ENCODE assay signal across 1 cellular context in the genomic region with DNA sequence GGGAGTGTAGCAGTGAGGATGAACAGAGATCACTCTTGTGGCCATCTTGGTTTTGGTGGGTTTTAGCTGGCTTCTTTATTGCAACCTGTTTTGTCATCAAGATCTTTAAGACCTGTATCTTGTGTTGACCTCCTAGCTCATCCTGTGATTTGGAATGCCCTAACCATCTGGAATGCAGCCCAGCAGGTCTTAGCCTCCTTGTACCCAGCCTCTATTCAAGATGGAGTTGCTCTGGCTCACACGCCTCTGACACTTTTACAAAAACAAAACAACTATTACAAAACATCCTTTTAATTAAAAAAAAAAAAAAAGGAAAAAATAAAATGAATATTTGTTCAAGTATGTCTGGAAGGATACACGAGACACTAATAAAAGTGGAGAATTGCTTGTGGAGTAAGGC.
TF ChIP-seq lines count a peak whose summit lies in the region.

No MANE protein-coding gene starts in this region.

TF ChIP-seq in WTC11, 78 proteins besides CTCF, POLR2A, EP300 and RAD21 (continued from another document):
- TF ChIP-seq, protein P1, sequence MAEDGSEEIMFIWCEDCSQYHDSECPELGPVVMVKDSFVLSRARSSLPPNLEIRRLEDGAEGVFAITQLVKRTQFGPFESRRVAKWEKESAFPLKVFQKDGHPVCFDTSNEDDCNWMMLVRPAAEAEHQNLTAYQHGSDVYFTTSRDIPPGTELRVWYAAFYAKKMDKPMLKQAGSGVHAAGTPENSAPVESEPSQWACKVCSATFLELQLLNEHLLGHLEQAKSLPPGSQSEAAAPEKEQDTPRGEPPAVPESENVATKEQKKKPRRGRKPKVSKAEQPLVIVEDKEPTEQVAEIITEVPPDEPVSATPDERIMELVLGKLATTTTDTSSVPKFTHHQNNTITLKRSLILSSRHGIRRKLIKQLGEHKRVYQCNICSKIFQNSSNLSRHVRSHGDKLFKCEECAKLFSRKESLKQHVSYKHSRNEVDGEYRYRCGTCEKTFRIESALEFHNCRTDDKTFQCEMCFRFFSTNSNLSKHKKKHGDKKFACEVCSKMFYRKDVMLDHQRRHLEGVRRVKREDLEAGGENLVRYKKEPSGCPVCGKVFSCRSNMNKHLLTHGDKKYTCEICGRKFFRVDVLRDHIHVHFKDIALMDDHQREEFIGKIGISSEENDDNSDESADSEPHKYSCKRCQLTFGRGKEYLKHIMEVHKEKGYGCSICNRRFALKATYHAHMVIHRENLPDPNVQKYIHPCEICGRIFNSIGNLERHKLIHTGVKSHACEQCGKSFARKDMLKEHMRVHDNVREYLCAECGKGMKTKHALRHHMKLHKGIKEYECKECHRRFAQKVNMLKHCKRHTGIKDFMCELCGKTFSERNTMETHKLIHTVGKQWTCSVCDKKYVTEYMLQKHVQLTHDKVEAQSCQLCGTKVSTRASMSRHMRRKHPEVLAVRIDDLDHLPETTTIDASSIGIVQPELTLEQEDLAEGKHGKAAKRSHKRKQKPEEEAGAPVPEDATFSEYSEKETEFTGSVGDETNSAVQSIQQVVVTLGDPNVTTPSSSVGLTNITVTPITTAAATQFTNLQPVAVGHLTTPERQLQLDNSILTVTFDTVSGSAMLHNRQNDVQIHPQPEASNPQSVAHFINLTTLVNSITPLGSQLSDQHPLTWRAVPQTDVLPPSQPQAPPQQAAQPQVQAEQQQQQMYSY (CRISPR knock-in tag; IDR thresholded peaks at IDR 0.05): no peak
- TF ChIP-seq MXD4 (CRISPR knock-in tag; IDR thresholded peaks at IDR 0.05; ENCODE audit: borderline replicate concordance): 0 out of 2 replicates have a peak, but pooled peaks have one; percentile 42
- TF ChIP-seq, protein P2, sequence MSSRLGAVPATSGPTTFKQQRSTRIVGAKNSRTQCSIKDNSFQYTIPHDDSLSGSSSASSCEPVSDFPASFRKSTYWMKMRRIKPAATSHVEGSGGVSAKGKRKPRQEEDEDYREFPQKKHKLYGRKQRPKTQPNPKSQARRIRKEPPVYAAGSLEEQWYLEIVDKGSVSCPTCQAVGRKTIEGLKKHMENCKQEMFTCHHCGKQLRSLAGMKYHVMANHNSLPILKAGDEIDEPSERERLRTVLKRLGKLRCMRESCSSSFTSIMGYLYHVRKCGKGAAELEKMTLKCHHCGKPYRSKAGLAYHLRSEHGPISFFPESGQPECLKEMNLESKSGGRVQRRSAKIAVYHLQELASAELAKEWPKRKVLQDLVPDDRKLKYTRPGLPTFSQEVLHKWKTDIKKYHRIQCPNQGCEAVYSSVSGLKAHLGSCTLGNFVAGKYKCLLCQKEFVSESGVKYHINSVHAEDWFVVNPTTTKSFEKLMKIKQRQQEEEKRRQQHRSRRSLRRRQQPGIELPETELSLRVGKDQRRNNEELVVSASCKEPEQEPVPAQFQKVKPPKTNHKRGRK (CRISPR knock-in tag; IDR thresholded peaks at IDR 0.05; ENCODE audit: borderline replicate concordance): no peak
